Comparison of ENCODE assay signal across 25 cellular contexts in genomic region chr4:107922486-107923473, GRCh38.
"Had no signal": no experiment of that assay in that cellular context is flagged by ENCODE, and none has a peak within 500 bp of the region (broad histone marks: within the 10 kb centered on the region; RNA-seq: fewer than 3 reads in every experiment).

No MANE protein-coding gene starts in this region.

- H3K4me1 ChIP-seq: breast epithelium, Peyer's patch had no signal

- H3K27ac Mint-ChIP-seq: activated CD8-positive, alpha-beta T cell treated with anti-CD3 and anti-CD28 coated beads for 36 hours; activated T-cell treated with anti-CD3 and anti-CD28 coated beads, Interleukin-2, amount 50 U/mL, for 72 hours; activated T-helper 2 cell treated with anti-CD3 and anti-CD28 coated beads, Interferon-gamma antibody, Interleukin-2, Interleukin-4, amounts not matched to agents 10 μg/mL and 5 μg/mL and 100 μg/mL, durations not matched to agents 14 hours and 24 hours and 36 hours had no signal

- H3K4me3 ChIP-seq: breast epithelium, Peyer's patch, SJSA1 had no signal

- H3K27ac ChIP-seq: breast epithelium, Peyer's patch, RWPE1, SJSA1 had no signal

- H3K36me3 ChIP-seq: breast epithelium, Peyer's patch, SJSA1 had no signal

- H3K9me3 ChIP-seq: SJSA1 had no signal

- H3K27me3 ChIP-seq: breast epithelium, Peyer's patch, SJSA1 had no signal

- ATAC-seq: activated CD4-positive, CD25-positive, alpha-beta regulatory T cell treated with anti-CD3 and anti-CD28 coated beads, Interleukin-2, amount 50 U/mL, for 24 hours; activated CD8-positive, alpha-beta T cell treated with anti-CD3 and anti-CD28 coated beads for 36 hours; activated T-cell treated with anti-CD3 and anti-CD28 coated beads, Interleukin-2, amount 50 U/mL, for 72 hours; SK-N-SH treated with all-trans-retinoic acid at 6 μM for 48 hours had no signal

- H3K4me3 Mint-ChIP-seq: activated CD8-positive, alpha-beta T cell treated with anti-CD3 and anti-CD28 coated beads for 36 hours; activated T-cell treated with anti-CD3 and anti-CD28 coated beads, Interleukin-2, amount 50 U/mL, for 72 hours had no signal

- DNase-seq: activated CD4-positive, alpha-beta T cell treated with anti-CD3 and anti-CD28 coated beads for 4 hours; activated CD8-positive, alpha-beta memory T cell treated with anti-CD3 and anti-CD28 coated beads, Interleukin-2, amount 50 U/mL, for 4 hours; activated CD8-positive, alpha-beta T cell treated with anti-CD3 and anti-CD28 coated beads for 36 hours; activated gamma-delta T cell treated with Interleukin-2 at 50 U/mL for 16 hours; activated naive CD4-positive, alpha-beta T cell treated with anti-CD3 and anti-CD28 coated beads, Interleukin-2, amount 50 U/mL, for 16 hours; activated T-cell treated with anti-CD3 and anti-CD28 coated beads, Interleukin-2, amount 50 U/mL, for 72 hours; aorta; central memory CD4-positive, alpha-beta T cell; NCI-H1105 treated with DMSO at 0.1 percent for 48 hours; NCI-H1436 treated with DMSO at 0.1 percent for 48 hours; NCI-H187; NCI-H2081; NCI-H510A treated with DMSO at 0.1 percent for 48 hours; NCI-H69; NK-92 treated with Interleukin-12 subunit alpha and Interleukin-12 subunit beta, amount 100 ng/mL, for 24 hours; OCI-M1; Peyer's patch; SHP77; SW 1271 had no signal
